Comparison of ENCODE assay signal across 11 cellular contexts in genomic region chr1:246587606-246588005, GRCh38. TPM values are rescaled to one million over a fixed set of nuclear protein-coding genes. Genes with fewer than 3 reads are reported as not detected.
A peak's percentile ranks its signal among the peaks of the same experiment; 100 is the strongest.
DNase-seq lines count a peak whose midpoint lies in the region; ATAC-seq lines count a peak whose summit lies in the region.
"Had no signal": no experiment of that assay in that cellular context is flagged by ENCODE, and none has a peak within 500 bp of the region (broad histone marks: within the 10 kb centered on the region; RNA-seq: fewer than 3 reads in every experiment).

No MANE protein-coding gene starts in this region.

- in situ Hi-C loops in SK-MEL-5 (cut with HindIII; ENCODE audit: low pct_unique_long_range_greater_than_20kb, low sequenced_read_pairs) = no loop called here

- DNase-seq in GM04504 (ENCODE audit: low read depth) (peak; percentile 46), SK-MEL-5 (ENCODE audit: low read depth, low spot score) (peak; percentile 98), fibroblast of peridontal ligament (ENCODE audit: extremely low read depth) (peak; percentile 95), sciatic nerve (ENCODE audit: low spot score) (no peak), cerebellar cortex (ENCODE audit: low spot score) (no peak), cerebellum (ENCODE audit: low spot score) (no peak)
- DNase-seq: endodermal cell, occipital lobe had no signal

- peak; percentile 70 for ATAC-seq in sciatic nerve
- ATAC-seq in GM21367 (IDR thresholded peaks at IDR 0.05; ENCODE audit: unreplicated experiment) = no peak
- ATAC-seq in HG03039 (IDR thresholded peaks at IDR 0.05; ENCODE audit: unreplicated experiment) = no peak
- ATAC-seq: WTC11 had no signal

- intact Hi-C loops in sciatic nerve (cut with DNase I) = no loop called here

RNA-seq across cellular contexts. Expression of gene CNST, which starts 21.4 kb away (rescaled TPM):
- 32.2 and 33.5 TPM in 2 replicates for total RNA-seq in SK-MEL-5 (2014; rRNA removed; shearing (Covaris generic))
- 21.0 and 28.8 TPM in 2 replicates for polyA plus RNA-seq in SK-MEL-5 (2015; cell fraction: cytosol; rRNA removed)
- polyA plus RNA-seq in SK-MEL-5 (2015; cell fraction: nucleus; rRNA removed) = 21.5 and 22.9 TPM in 2 replicates
- total RNA-seq in sciatic nerve (23.4 TPM), cerebellum (31.3 TPM)

RNA-seq across cellular contexts. Expression of gene TFB2M, which starts 21.5 kb away (rescaled TPM):
- total RNA-seq in SK-MEL-5 (2014; rRNA removed; shearing (Covaris generic)) = 45.3 and 49.3 TPM in 2 replicates
- polyA plus RNA-seq in SK-MEL-5 (2015; cell fraction: cytosol; rRNA removed) = 40.3 and 40.4 TPM in 2 replicates
- polyA plus RNA-seq in SK-MEL-5 (2015; cell fraction: nucleus; rRNA removed) = 24.4 and 24.5 TPM in 2 replicates
- total RNA-seq in sciatic nerve (6.6 TPM), cerebellum (9.8 TPM)

Comparison
In these comparisons a context has a peak if more than half of its experiments do, and no peak if none do; other contexts are left out.
1. DNase-seq: peak in GM04504 (single experiment), SK-MEL-5 (single experiment) and fibroblast of peridontal ligament (single experiment); none in sciatic nerve (single experiment), cerebellar cortex (single experiment) and cerebellum (single experiment).